In the genomic region with DNA sequence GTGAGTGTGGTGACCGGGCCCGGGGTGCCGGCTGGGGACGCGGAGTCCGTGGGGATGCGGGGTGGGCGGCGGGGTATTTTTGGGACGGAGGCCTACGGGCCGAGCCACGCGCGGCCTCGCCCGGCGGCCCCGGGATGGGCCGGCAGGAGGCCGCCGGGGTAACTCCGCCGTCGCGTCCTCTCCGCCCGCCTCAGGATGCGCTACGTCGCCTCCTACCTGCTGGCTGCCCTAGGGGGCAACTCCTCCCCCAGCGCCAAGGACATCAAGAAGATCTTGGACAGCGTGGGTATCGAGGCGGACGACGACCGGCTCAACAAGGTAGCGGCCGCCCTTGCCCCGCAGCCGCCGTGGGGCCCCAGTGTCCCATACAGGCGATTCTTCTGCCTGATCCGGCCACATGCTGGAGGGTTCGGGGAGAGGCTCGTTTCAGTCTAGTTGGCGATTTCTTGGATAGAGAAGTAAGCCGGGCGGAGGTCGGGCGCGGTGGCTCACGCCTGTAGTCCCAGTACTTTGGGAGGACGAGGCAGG, we compare ENCODE assay signal across 8 cellular contexts. TPM values are rescaled to one million over a fixed set of nuclear protein-coding genes. Genes with fewer than 3 reads are reported as not detected.
DNase-seq lines count a peak whose midpoint lies in the region; ATAC-seq, FAIRE-seq and TF ChIP-seq lines count a peak whose summit lies in the region.

No MANE protein-coding gene starts in this region.

- peak overlapping the region; percentile 94 to 98 (median 96) for H3K4me3 Mint-ChIP-seq in CD4-positive, CD25-positive, alpha-beta regulatory T cell

- FAIRE-seq in HepG2 (lab: Jason Lieb, UNC), result no peak

- peaks cover 6 to 47% (median 17%) of the 10 kb centered on the region in 4 donors for H3K4me1 Mint-ChIP-seq in CD4-positive, CD25-positive, alpha-beta regulatory T cell

- in situ Hi-C loops in HepG2 (cut with HindIII; ENCODE audit: extremely low pct_ligation_motif_present, low pct_unique_long_range_greater_than_20kb) (no loop called here), GM13977 (cut with MboI; ENCODE audit: low pct_unique_long_range_greater_than_20kb, low sequenced_read_pairs, unreplicated experiment) (no loop called here)

- intact Hi-C loops in adrenal gland (cut with DNase I) (no loop called here), HepG2 (cut with micrococcal nuclease; ENCODE audit: unreplicated experiment) (no loop called here)

- peaks cover 37% of the 10 kb centered on the region for H3K4me1 ChIP-seq in CD4-positive, CD25-positive, alpha-beta regulatory T cell (ENCODE audit: control insufficient read depth, insufficient read depth, low read length, poor library complexity, severe bottlenecking)
- H3K4me1 ChIP-seq in adrenal gland (replicated peaks in 1 of 2) (peaks cover 20 to 31% of the 10 kb centered on the region in 2 donors), HepG2 (ENCODE audit: insufficient read depth, low read length) (peaks cover 52% of the 10 kb centered on the region), upper lobe of left lung (peaks cover 18 to 41% (median 31%) of the 10 kb centered on the region in 4 donors)

- POLR2A ChIA-PET in HepG2 (lab: Yijun Ruan, JAX), result interaction anchor here (0.6 to 2.2 kb wide), 17 partner anchors 9 to 364 kb away, joined by 3 to 127 read pairs (median 6); partner anchors contain the start of genes CEND1, CRACR2B, EPS8L2 and PNPLA2

- H3K27me3 ChIP-seq in CD4-positive, CD25-positive, alpha-beta regulatory T cell (ENCODE audit: control insufficient read depth, insufficient read depth, low read length), result no peaks in the 10 kb centered on the region
- no peaks in the 10 kb centered on the region for H3K27me3 ChIP-seq in adrenal gland
- no peaks in the 10 kb centered on the region; a peak in 1 of 5 replicates for H3K27me3 ChIP-seq in HepG2 (ENCODE audit: control insufficient read depth in 1 of 2, insufficient read depth in 2 of 2, low read length in 2 of 2)
- H3K27me3 ChIP-seq in upper lobe of left lung, result no peaks in the 10 kb centered on the region

- DNase-seq in CD4-positive, CD25-positive, alpha-beta regulatory T cell, result no peak
- DNase-seq in adrenal gland (peak in 3 of 7 donors; percentile 43 to 51 (median 47)), HepG2 (ENCODE audit: low spot score) (no peak), upper lobe of left lung (no peak), hippocampal formation (lab: John Stamatoyannopoulos, UW) (no peak), GM13977 (ENCODE audit: low spot score) (no peak)

- TF ChIP-seq RAD21 in HepG2 (CRISPR knock-in tag; IDR thresholded peaks at IDR 0.05), result no peak

- peaks cover 4% of the 10 kb centered on the region for H3K27me3 Mint-ChIP-seq in CD4-positive, CD25-positive, alpha-beta regulatory T cell

- H3K9me3 Mint-ChIP-seq in CD4-positive, CD25-positive, alpha-beta regulatory T cell, result no peaks in the 10 kb centered on the region

- CTCF ChIA-PET in HepG2 (lab: Yijun Ruan, JAX; ENCODE audit: low intra/inter-chr PET ratio, low total read pairs), result no interaction called here

- H3K4me3 ChIP-seq in CD4-positive, CD25-positive, alpha-beta regulatory T cell (ENCODE audit: low read depth, low read length), result peak overlapping the region; percentile 59
- H3K4me3 ChIP-seq in adrenal gland, result peak overlapping the region; percentile 66 to 96 (median 75)
- H3K4me3 ChIP-seq in HepG2 (replicated peaks in 1 of 3; ENCODE audit: insufficient read depth in 1 of 3, low read depth in 2 of 3, low read length in 3 of 3), result peak overlapping the region; percentile 97 to 100 (median 99)
- peak overlapping the region; percentile 73 to 99 (median 90) for H3K4me3 ChIP-seq in upper lobe of left lung

- TF ChIP-seq CTCF in adrenal gland (IDR thresholded peaks at IDR 0.05), result peak in 1 of 6 experiments; percentile 16
- TF ChIP-seq CTCF in HepG2 (CRISPR knock-in tag; IDR thresholded peaks at IDR 0.05), result no peak
- TF ChIP-seq CTCF in upper lobe of left lung (IDR thresholded peaks at IDR 0.05), result peak in 2 of 6 experiments; percentile 15 to 52
- TF ChIP-seq CTCF in GM13977 (IDR thresholded peaks at IDR 0.05; ENCODE audit: extremely low read depth, insufficient read depth, missing control alignments), result no peak

- H3K27ac ChIP-seq in CD4-positive, CD25-positive, alpha-beta regulatory T cell (ENCODE audit: insufficient read depth, low read length, poor library complexity, severe bottlenecking), result peak overlapping the region; percentile 95
- H3K27ac ChIP-seq in adrenal gland (peak overlapping the region; percentile 95 to 98 (median 97)), HepG2 (ENCODE audit: extremely low read length, insufficient read depth, low read length) (peak overlapping the region; percentile 95), upper lobe of left lung (peak overlapping the region; percentile 93 to 98 (median 95))

- peak overlapping the region; percentile 93 to 99 (median 97) for H3K27ac Mint-ChIP-seq in CD4-positive, CD25-positive, alpha-beta regulatory T cell

- ATAC-seq in CD4-positive, CD25-positive, alpha-beta regulatory T cell (ENCODE audit: low read depth in 2 of 2), result peak in 1 of 2 donors; percentile 10
- ATAC-seq in HG02852 (IDR thresholded peaks at IDR 0.05; ENCODE audit: unreplicated experiment) (peak; percentile 11), HepG2 (no peak), upper lobe of left lung (ENCODE audit: low FRiP score in 2 of 2) (peak in 1 of 2 donors; percentile 4), GM18520 (IDR thresholded peaks at IDR 0.05; ENCODE audit: unreplicated experiment) (no peak)

- H4K20me1 ChIP-seq in HepG2 (ENCODE audit: insufficient read depth, low read length), result peaks cover 24% of the 10 kb centered on the region

- peaks cover 33% of the 10 kb centered on the region for H3K79me2 ChIP-seq in HepG2 (ENCODE audit: insufficient read depth, low read length)

- peaks cover 22% of the 10 kb centered on the region for H3K36me3 ChIP-seq in CD4-positive, CD25-positive, alpha-beta regulatory T cell (ENCODE audit: control insufficient read depth, insufficient read depth, low read length)
- H3K36me3 ChIP-seq in adrenal gland (replicated peaks in 1 of 2), result peaks cover 0 to 26% of the 10 kb centered on the region in 2 donors
- peaks cover 19 to 27% of the 10 kb centered on the region in 2 experiments for H3K36me3 ChIP-seq in HepG2 (replicated peaks in 1 of 2; ENCODE audit: control insufficient read depth in 1 of 2, insufficient read depth in 2 of 2, low read length in 2 of 2)
- peaks cover 0 to 36% (median 22%) of the 10 kb centered on the region in 4 donors for H3K36me3 ChIP-seq in upper lobe of left lung

- H3K36me3 Mint-ChIP-seq in CD4-positive, CD25-positive, alpha-beta regulatory T cell, result peaks cover 5% of the 10 kb centered on the region

- H2AFZ ChIP-seq in HepG2 (ENCODE audit: low read length), result no peak overlapping the region

- H3K9me3 ChIP-seq in CD4-positive, CD25-positive, alpha-beta regulatory T cell (ENCODE audit: control insufficient read depth in 2 of 2, low read length in 2 of 2), result no peaks in the 10 kb centered on the region
- no peaks in the 10 kb centered on the region for H3K9me3 ChIP-seq in adrenal gland (replicated peaks in 1 of 3)
- H3K9me3 ChIP-seq in HepG2 (ENCODE audit: low read length), result no peaks in the 10 kb centered on the region
- H3K9me3 ChIP-seq in upper lobe of left lung, result no peaks in the 10 kb centered on the region

- TF ChIP-seq EP300 in HepG2 (IDR thresholded peaks at IDR 0.05; ENCODE audit: low read depth in 2 of 2, low read length in 2 of 2) (no peak), HepG2 (CRISPR knock-in tag; IDR thresholded peaks at IDR 0.05; ENCODE audit: borderline replicate concordance) (no peak), upper lobe of left lung (IDR thresholded peaks at IDR 0.05) (no peak)

- peak overlapping the region; percentile 98 for H3K9ac ChIP-seq in HepG2 (ENCODE audit: insufficient read depth, low read depth, low read length)

- BruUV-seq in HepG2 (replicated peaks; lab: Mats Ljungman, UMichigan), result TSS peak; percentile 81

- H3K4me2 ChIP-seq in HepG2 (ENCODE audit: low read depth, low read length), result peak overlapping the region; percentile 93

- TF ChIP-seq POLR2A in adrenal gland (IDR thresholded peaks at IDR 0.05) (no peak), HepG2 (IDR thresholded peaks at IDR 0.05; ENCODE audit: insufficient read depth in 1 of 2, low read depth in 2 of 2, low read length in 2 of 2) (no peak), upper lobe of left lung (IDR thresholded peaks at IDR 0.05) (no peak)

- WGBS in adrenal gland, 4 donors, result 0 to 2% (median 0%) methylated on average over 2 to 55 of the region's 55 CpGs
- 0% methylated on average over 19 of the region's 55 CpGs for WGBS in HepG2 (ENCODE audit: low lambda C conversion rate)
- WGBS in upper lobe of left lung, 2 donors, result 0 to 1% methylated on average over 5 to 38 of the region's 55 CpGs

RNA-seq across cellular contexts. Expression of gene RPLP2, which starts 0.3 kb away (rescaled TPM):
- 2,852 TPM for total RNA-seq in CD4-positive, CD25-positive, alpha-beta regulatory T cell
- polyA plus RNA-seq in CD4-positive, CD25-positive, alpha-beta regulatory T cell, result 1,000 to 10,000 TPM; 2,313 to 3,705 (median 3,130) TPM
- total RNA-seq in adrenal gland (1,000 to 10,000 TPM in 4 of 8 donors, 100 to 1,000 TPM in 4; 190 to 2,046 (median 1,187) TPM), HepG2 (2016; rRNA removed; fragmentation: Illumina TruSeq; extraction: Trizol) (2,049 and 2,106 TPM in 2 replicates), upper lobe of left lung (1,000 to 10,000 TPM in 2 of 6 donors, 100 to 1,000 TPM in 4; 451 to 1,926 (median 773) TPM)
- polyA plus RNA-seq in adrenal gland (1,000 to 10,000 TPM in 2 of 3 donors, 100 to 1,000 TPM in 1; 496 to 2,473 (median 1,460) TPM), HepG2 (2011; rRNA removed) (895 and 978 TPM in 2 replicates)
- total RNA-seq in HepG2 (2016; cell fraction: cytosol; rRNA removed; fragmentation: Illumina TruSeq; extraction: Trizol; ENCODE audit: low read depth), result 3,126 and 3,282 TPM in 2 replicates
- total RNA-seq in HepG2 (2016; cell fraction: insoluble cytoplasmic fraction; rRNA removed; fragmentation: Illumina TruSeq; extraction: Trizol), result 1,870 and 2,048 TPM in 2 replicates
- 3,967 and 4,265 TPM in 2 replicates for total RNA-seq in HepG2 (2016; cell fraction: membrane; rRNA removed; fragmentation: Illumina TruSeq; extraction: Trizol)
- total RNA-seq in HepG2 (2016; cell fraction: nucleus; rRNA removed; fragmentation: Illumina TruSeq; extraction: Trizol), result 735 and 852 TPM in 2 replicates
- polyA plus RNA-seq in HepG2 (2011; cell fraction: cytosol; rRNA removed), result 1,028 and 2,692 TPM in 2 replicates
- 723 and 858 TPM in 2 replicates for polyA plus RNA-seq in HepG2 (2011; cell fraction: nucleus; rRNA removed)
- 1,506 and 2,284 TPM in 2 replicates for polyA plus RNA-seq in HepG2 (2012)
- 3,287 and 3,430 TPM in 2 replicates for polyA plus RNA-seq in HepG2 (2016; cell fraction: cytosol; fragmentation: Illumina TruSeq; extraction: Trizol; ENCODE audit: low read depth)
- polyA plus RNA-seq in HepG2 (2016; cell fraction: insoluble cytoplasmic fraction; fragmentation: Illumina TruSeq; extraction: Trizol; ENCODE audit: low read depth), result 1,412 and 1,584 TPM in 2 replicates
- 3,687 and 3,698 TPM in 2 replicates for polyA plus RNA-seq in HepG2 (2016; cell fraction: membrane; fragmentation: Illumina TruSeq; extraction: Trizol; ENCODE audit: low read depth)
- polyA plus RNA-seq in HepG2 (2016; cell fraction: nucleus; fragmentation: Illumina TruSeq; extraction: Trizol; ENCODE audit: insufficient read depth, low read depth), result 1,014 and 1,045 TPM in 2 replicates
- 472 and 1,216 TPM in 2 replicates for polyA minus RNA-seq in HepG2 (2011; rRNA and poly(A)+ RNA removed; ENCODE audit: low replicate concordance)
- polyA minus RNA-seq in HepG2 (2011; cell fraction: cytosol; rRNA and poly(A)+ RNA removed), result 793 and 848 TPM in 2 replicates
- polyA minus RNA-seq in HepG2 (2011; cell fraction: nucleus; rRNA and poly(A)+ RNA removed), result 188 and 248 TPM in 2 replicates

RNA-seq across cellular contexts. Expression of gene PIDD1, which starts 5.1 kb away (rescaled TPM):
- 31.7 TPM for total RNA-seq in CD4-positive, CD25-positive, alpha-beta regulatory T cell
- 1 to 10 TPM; 1.8 to 6.7 (median 4.3) TPM for polyA plus RNA-seq in CD4-positive, CD25-positive, alpha-beta regulatory T cell
- total RNA-seq in adrenal gland, result 10 to 100 TPM in 4 of 8 donors, 1 to 10 TPM in 4; 5.9 to 28.8 (median 12.4) TPM
- polyA plus RNA-seq in adrenal gland, result 100 to 1,000 TPM in 1 of 3 donors, 10 to 100 TPM in 1, under 1 TPM in 1; 0.93 to 110 (median 51.7) TPM
- total RNA-seq in HepG2 (2016; rRNA removed; fragmentation: Illumina TruSeq; extraction: Trizol), result 7.9 and 16.0 TPM in 2 replicates
- total RNA-seq in HepG2 (2016; cell fraction: cytosol; rRNA removed; fragmentation: Illumina TruSeq; extraction: Trizol; ENCODE audit: low read depth), result 3.5 and 4.1 TPM in 2 replicates
- total RNA-seq in HepG2 (2016; cell fraction: insoluble cytoplasmic fraction; rRNA removed; fragmentation: Illumina TruSeq; extraction: Trizol), result 8.8 and 17.2 TPM in 2 replicates
- total RNA-seq in HepG2 (2016; cell fraction: membrane; rRNA removed; fragmentation: Illumina TruSeq; extraction: Trizol), result 7.4 and 7.9 TPM in 2 replicates
- total RNA-seq in HepG2 (2016; cell fraction: nucleus; rRNA removed; fragmentation: Illumina TruSeq; extraction: Trizol), result 17.2 and 22.2 TPM in 2 replicates
- polyA plus RNA-seq in HepG2 (2011; rRNA removed), result 14.3 and 17.7 TPM in 2 replicates
- 5.0 and 12.7 TPM in 2 replicates for polyA plus RNA-seq in HepG2 (2011; cell fraction: cytosol; rRNA removed)
- 234 and 353 TPM in 2 replicates for polyA plus RNA-seq in HepG2 (2011; cell fraction: nucleus; rRNA removed)
- 6.8 and 9.8 TPM in 2 replicates for polyA plus RNA-seq in HepG2 (2012)
- 3.7 and 3.9 TPM in 2 replicates for polyA plus RNA-seq in HepG2 (2016; cell fraction: cytosol; fragmentation: Illumina TruSeq; extraction: Trizol; ENCODE audit: low read depth)
- polyA plus RNA-seq in HepG2 (2016; cell fraction: insoluble cytoplasmic fraction; fragmentation: Illumina TruSeq; extraction: Trizol; ENCODE audit: low read depth), result 12.6 and 15.2 TPM in 2 replicates
- polyA plus RNA-seq in HepG2 (2016; cell fraction: membrane; fragmentation: Illumina TruSeq; extraction: Trizol; ENCODE audit: low read depth), result 7.8 and 9.8 TPM in 2 replicates
- 93.2 and 101 TPM in 2 replicates for polyA plus RNA-seq in HepG2 (2016; cell fraction: nucleus; fragmentation: Illumina TruSeq; extraction: Trizol; ENCODE audit: insufficient read depth, low read depth)
- polyA minus RNA-seq in HepG2 (2011; rRNA and poly(A)+ RNA removed; ENCODE audit: low replicate concordance), result 2.9 and 14.9 TPM in 2 replicates
- 3.4 and 7.0 TPM in 2 replicates for polyA minus RNA-seq in HepG2 (2011; cell fraction: cytosol; rRNA and poly(A)+ RNA removed)
- polyA minus RNA-seq in HepG2 (2011; cell fraction: nucleus; rRNA and poly(A)+ RNA removed), result 19.3 TPM in 2 replicates
- 10 to 100 TPM in 5 of 6 donors, 1 to 10 TPM in 1; 5.2 to 76.5 (median 15.4) TPM for total RNA-seq in upper lobe of left lung

RNA-seq across cellular contexts. Expression of gene PNPLA2, which starts 8.6 kb away (rescaled TPM):
- 195 TPM for total RNA-seq in CD4-positive, CD25-positive, alpha-beta regulatory T cell
- polyA plus RNA-seq in CD4-positive, CD25-positive, alpha-beta regulatory T cell, result 10 to 100 TPM; 23.9 to 28.0 (median 24.6) TPM
- total RNA-seq in adrenal gland (100 to 1,000 TPM in 4 of 8 donors, 10 to 100 TPM in 4; 75.9 to 311 (median 124) TPM), HepG2 (2016; rRNA removed; fragmentation: Illumina TruSeq; extraction: Trizol) (4.8 and 10.5 TPM in 2 replicates), upper lobe of left lung (100 to 1,000 TPM in 4 of 6 donors, 10 to 100 TPM in 2; 74.5 to 303 (median 164) TPM)
- polyA plus RNA-seq in adrenal gland (100 to 1,000 TPM in 2 of 3 donors, 10 to 100 TPM in 1; 46.2 to 403 (median 162) TPM), HepG2 (2011; rRNA removed) (43.2 and 58.1 TPM in 2 replicates)
- total RNA-seq in HepG2 (2016; cell fraction: cytosol; rRNA removed; fragmentation: Illumina TruSeq; extraction: Trizol; ENCODE audit: low read depth), result 3.8 and 4.1 TPM in 2 replicates
- total RNA-seq in HepG2 (2016; cell fraction: insoluble cytoplasmic fraction; rRNA removed; fragmentation: Illumina TruSeq; extraction: Trizol), result 4.0 and 11.4 TPM in 2 replicates
- 4.4 and 5.4 TPM in 2 replicates for total RNA-seq in HepG2 (2016; cell fraction: membrane; rRNA removed; fragmentation: Illumina TruSeq; extraction: Trizol)
- 17.2 and 23.5 TPM in 2 replicates for total RNA-seq in HepG2 (2016; cell fraction: nucleus; rRNA removed; fragmentation: Illumina TruSeq; extraction: Trizol)
- polyA plus RNA-seq in HepG2 (2011; cell fraction: cytosol; rRNA removed), result 7.3 and 12.8 TPM in 2 replicates
- polyA plus RNA-seq in HepG2 (2011; cell fraction: nucleus; rRNA removed), result 830 and 954 TPM in 2 replicates
- polyA plus RNA-seq in HepG2 (2012), result 70.1 and 82.8 TPM in 2 replicates
- polyA plus RNA-seq in HepG2 (2016; cell fraction: cytosol; fragmentation: Illumina TruSeq; extraction: Trizol; ENCODE audit: low read depth), result 4.8 and 6.6 TPM in 2 replicates
- 14.6 and 20.2 TPM in 2 replicates for polyA plus RNA-seq in HepG2 (2016; cell fraction: insoluble cytoplasmic fraction; fragmentation: Illumina TruSeq; extraction: Trizol; ENCODE audit: low read depth)
- polyA plus RNA-seq in HepG2 (2016; cell fraction: membrane; fragmentation: Illumina TruSeq; extraction: Trizol; ENCODE audit: low read depth), result 7.5 and 10.2 TPM in 2 replicates
- polyA plus RNA-seq in HepG2 (2016; cell fraction: nucleus; fragmentation: Illumina TruSeq; extraction: Trizol; ENCODE audit: insufficient read depth, low read depth), result 77.9 and 79.1 TPM in 2 replicates
- polyA minus RNA-seq in HepG2 (2011; rRNA and poly(A)+ RNA removed; ENCODE audit: low replicate concordance), result 60.4 and 150 TPM in 2 replicates
- polyA minus RNA-seq in HepG2 (2011; cell fraction: cytosol; rRNA and poly(A)+ RNA removed), result 24.0 and 31.5 TPM in 2 replicates
- polyA minus RNA-seq in HepG2 (2011; cell fraction: nucleus; rRNA and poly(A)+ RNA removed), result 135 and 151 TPM in 2 replicates

RNA-seq across cellular contexts. Expression of gene SLC25A22, which starts 12.0 kb away (rescaled TPM):
- total RNA-seq in CD4-positive, CD25-positive, alpha-beta regulatory T cell, result 20.3 TPM
- polyA plus RNA-seq in CD4-positive, CD25-positive, alpha-beta regulatory T cell, result 1 to 10 TPM; 5.3 to 6.6 (median 6.4) TPM
- total RNA-seq in adrenal gland, result 10 to 100 TPM in 7 of 8 donors, 1 to 10 TPM in 1; 8.2 to 41.3 (median 17.6) TPM
- polyA plus RNA-seq in adrenal gland, result 10 to 100 TPM in 2 of 3 donors, 1 to 10 TPM in 1; 7.7 to 18.8 (median 14.0) TPM
- total RNA-seq in HepG2 (2016; rRNA removed; fragmentation: Illumina TruSeq; extraction: Trizol), result 8.0 and 12.4 TPM in 2 replicates
- 4.2 and 5.7 TPM in 2 replicates for total RNA-seq in HepG2 (2016; cell fraction: cytosol; rRNA removed; fragmentation: Illumina TruSeq; extraction: Trizol; ENCODE audit: low read depth)
- total RNA-seq in HepG2 (2016; cell fraction: insoluble cytoplasmic fraction; rRNA removed; fragmentation: Illumina TruSeq; extraction: Trizol), result 8.0 and 11.4 TPM in 2 replicates
- total RNA-seq in HepG2 (2016; cell fraction: membrane; rRNA removed; fragmentation: Illumina TruSeq; extraction: Trizol), result 8.3 and 9.2 TPM in 2 replicates
- total RNA-seq in HepG2 (2016; cell fraction: nucleus; rRNA removed; fragmentation: Illumina TruSeq; extraction: Trizol), result 7.7 and 9.2 TPM in 2 replicates
- 19.2 and 20.5 TPM in 2 replicates for polyA plus RNA-seq in HepG2 (2011; rRNA removed)
- 5.9 and 7.9 TPM in 2 replicates for polyA plus RNA-seq in HepG2 (2011; cell fraction: cytosol; rRNA removed)
- polyA plus RNA-seq in HepG2 (2011; cell fraction: nucleus; rRNA removed), result 50.3 and 61.9 TPM in 2 replicates
- polyA plus RNA-seq in HepG2 (2012), result 7.5 and 11.4 TPM in 2 replicates
- 2.6 and 3.7 TPM in 2 replicates for polyA plus RNA-seq in HepG2 (2016; cell fraction: cytosol; fragmentation: Illumina TruSeq; extraction: Trizol; ENCODE audit: low read depth)
- polyA plus RNA-seq in HepG2 (2016; cell fraction: insoluble cytoplasmic fraction; fragmentation: Illumina TruSeq; extraction: Trizol; ENCODE audit: low read depth), result 13.5 and 14.7 TPM in 2 replicates
- polyA plus RNA-seq in HepG2 (2016; cell fraction: membrane; fragmentation: Illumina TruSeq; extraction: Trizol; ENCODE audit: low read depth), result 8.3 and 8.7 TPM in 2 replicates
- polyA plus RNA-seq in HepG2 (2016; cell fraction: nucleus; fragmentation: Illumina TruSeq; extraction: Trizol; ENCODE audit: insufficient read depth, low read depth), result 25.5 and 28.7 TPM in 2 replicates
- polyA minus RNA-seq in HepG2 (2011; rRNA and poly(A)+ RNA removed; ENCODE audit: low replicate concordance), result 19.4 and 40.7 TPM in 2 replicates
- 8.5 and 14.7 TPM in 2 replicates for polyA minus RNA-seq in HepG2 (2011; cell fraction: cytosol; rRNA and poly(A)+ RNA removed)
- polyA minus RNA-seq in HepG2 (2011; cell fraction: nucleus; rRNA and poly(A)+ RNA removed), result 14.9 and 16.0 TPM in 2 replicates
- total RNA-seq in upper lobe of left lung, result 10 to 100 TPM; 13.6 to 29.3 (median 22.3) TPM

RNA-seq across cellular contexts. Expression of gene CRACR2B, which starts 17.6 kb away (rescaled TPM):
- 1.2 TPM for total RNA-seq in CD4-positive, CD25-positive, alpha-beta regulatory T cell
- polyA plus RNA-seq in CD4-positive, CD25-positive, alpha-beta regulatory T cell, result under 1 TPM in 3 of 4 donors, not detected in 1; 0.11 to 0.24 (median 0.18) TPM
- total RNA-seq in adrenal gland (10 to 100 TPM in 6 of 8 donors, 1 to 10 TPM in 2; 5.9 to 22.6 (median 15.6) TPM), HepG2 (2016; rRNA removed; fragmentation: Illumina TruSeq; extraction: Trizol) (8.9 and 14.9 TPM in 2 replicates), upper lobe of left lung (100 to 1,000 TPM in 1 of 6 donors, 10 to 100 TPM in 5; 29.0 to 157 (median 41.4) TPM)
- polyA plus RNA-seq in adrenal gland (10 to 100 TPM in 2 of 3 donors, 1 to 10 TPM in 1; 1.0 to 91.3 (median 39.3) TPM), HepG2 (2011; rRNA removed) (21.0 and 27.7 TPM in 2 replicates)
- 5.5 and 5.9 TPM in 2 replicates for total RNA-seq in HepG2 (2016; cell fraction: cytosol; rRNA removed; fragmentation: Illumina TruSeq; extraction: Trizol; ENCODE audit: low read depth)
- total RNA-seq in HepG2 (2016; cell fraction: insoluble cytoplasmic fraction; rRNA removed; fragmentation: Illumina TruSeq; extraction: Trizol), result 8.5 and 12.6 TPM in 2 replicates
- 6.6 and 10.0 TPM in 2 replicates for total RNA-seq in HepG2 (2016; cell fraction: membrane; rRNA removed; fragmentation: Illumina TruSeq; extraction: Trizol)
- 10.8 and 16.7 TPM in 2 replicates for total RNA-seq in HepG2 (2016; cell fraction: nucleus; rRNA removed; fragmentation: Illumina TruSeq; extraction: Trizol)
- polyA plus RNA-seq in HepG2 (2011; cell fraction: cytosol; rRNA removed), result 9.8 and 16.5 TPM in 2 replicates
- 278 and 343 TPM in 2 replicates for polyA plus RNA-seq in HepG2 (2011; cell fraction: nucleus; rRNA removed)
- polyA plus RNA-seq in HepG2 (2012), result 10.5 and 14.8 TPM in 2 replicates
- polyA plus RNA-seq in HepG2 (2016; cell fraction: cytosol; fragmentation: Illumina TruSeq; extraction: Trizol; ENCODE audit: low read depth), result 8.3 and 10.9 TPM in 2 replicates
- 14.8 and 17.4 TPM in 2 replicates for polyA plus RNA-seq in HepG2 (2016; cell fraction: insoluble cytoplasmic fraction; fragmentation: Illumina TruSeq; extraction: Trizol; ENCODE audit: low read depth)
- 11.2 and 14.5 TPM in 2 replicates for polyA plus RNA-seq in HepG2 (2016; cell fraction: membrane; fragmentation: Illumina TruSeq; extraction: Trizol; ENCODE audit: low read depth)
- 48.6 and 55.2 TPM in 2 replicates for polyA plus RNA-seq in HepG2 (2016; cell fraction: nucleus; fragmentation: Illumina TruSeq; extraction: Trizol; ENCODE audit: insufficient read depth, low read depth)
- 3.4 and 13.9 TPM in 2 replicates for polyA minus RNA-seq in HepG2 (2011; rRNA and poly(A)+ RNA removed; ENCODE audit: low replicate concordance)
- 7.5 and 8.4 TPM in 2 replicates for polyA minus RNA-seq in HepG2 (2011; cell fraction: cytosol; rRNA and poly(A)+ RNA removed)
- polyA minus RNA-seq in HepG2 (2011; cell fraction: nucleus; rRNA and poly(A)+ RNA removed), result 22.7 and 23.2 TPM in 2 replicates
